11 cellular contexts compared by ENCODE assay signal in genomic region chr22:41116342-41116741, GRCh38.
"Had no signal": no experiment of that assay in that cellular context is flagged by ENCODE, and none has a peak within 500 bp of the region (broad histone marks: within the 10 kb centered on the region; RNA-seq: fewer than 3 reads in every experiment).

No MANE protein-coding gene starts in this region.

- H3K4me3 Mint-ChIP-seq: GM23338, H9, HFFc6, IgD-negative memory B cell had no signal

- ATAC-seq: GM23338, HepG2 had no signal

- H3K4me2 ChIP-seq: GM23338, KMS-11 had no signal

- H3K9me3 Mint-ChIP-seq: GM23338, H9, HFFc6, IgD-negative memory B cell had no signal

- FAIRE-seq: H1, H54 had no signal

- H2AFZ ChIP-seq: GM23338 had no signal

- H3K27me3 Mint-ChIP-seq: IgD-negative memory B cell had no signal

- H3K4me1 Mint-ChIP-seq: GM23338 had no signal

- H3K4me3 ChIP-seq: GM23338 had no signal

- H3K27ac Mint-ChIP-seq: GM23338, H9, HFFc6 had no signal

- H3K9ac ChIP-seq: KMS-11 had no signal

- H3K27ac ChIP-seq: HL-60, KMS-11 had no signal

- DNase-seq: H9, HCEC 1CT, HFFc6, Karpas-422 had no signal
